ENCODE assay signal across 18 cellular contexts in genomic region chr3:148466143-148466542, GRCh38.
DNase-seq lines count a peak whose midpoint lies in the region; ATAC-seq, FAIRE-seq and TF ChIP-seq lines count a peak whose summit lies in the region.
"Had no signal": no experiment of that assay in that cellular context is flagged by ENCODE, and none has a peak within 500 bp of the region (broad histone marks: within the 10 kb centered on the region; RNA-seq: fewer than 3 reads in every experiment).

No MANE protein-coding gene starts in this region.

- peaks cover 5% of the 10 kb centered on the region for H3K36me3 Mint-ChIP-seq in neural crest cell (ENCODE audit: low read depth)
- H3K36me3 Mint-ChIP-seq: activated naive CD8-positive, alpha-beta T cell had no signal

- no peak for ATAC-seq in HG02588 (IDR thresholded peaks at IDR 0.05; ENCODE audit: unreplicated experiment)
- ATAC-seq: lower lobe of right lung; Panc1; stimulated activated naive CD8-positive, alpha-beta T cell treated with anti-CD3 and anti-CD28 coated beads, Interleukin-15, amount 100 ng/mL, for 72 hours had no signal

- H3K4me3 ChIP-seq in endothelial cell of umbilical vein (replicated peaks in 1 of 3; ENCODE audit: insufficient read depth in 1 of 3, low read depth in 1 of 3, low read length in 3 of 3) (no peak overlapping the region), HAP-1 (no peak overlapping the region)
- H3K4me3 ChIP-seq: BLaER1 treated with 17β-estradiol and CSF1 and Interleukin-3, amounts not matched to agents 10 nM and 100 nM; dorsolateral prefrontal cortex; lower lobe of right lung; MG63 had no signal

- no peaks in the 10 kb centered on the region for H3K36me3 ChIP-seq in endothelial cell of umbilical vein (ENCODE audit: control insufficient read depth in 2 of 2, extremely low read depth in 1 of 2, insufficient read depth in 2 of 2, low read length in 2 of 2)
- no peaks in the 10 kb centered on the region for H3K36me3 ChIP-seq in HAP-1 (replicated peaks)
- H3K36me3 ChIP-seq: BLaER1 treated with 17β-estradiol and CSF1 and Interleukin-3, amounts not matched to agents 10 nM and 100 nM; lower lobe of right lung; MG63 had no signal

- H3K4me1 ChIP-seq in endothelial cell of umbilical vein (ENCODE audit: control insufficient read depth, extremely low read depth, insufficient read depth, low read length) (peaks cover 24% of the 10 kb centered on the region), HAP-1 (no peaks in the 10 kb centered on the region)
- H3K4me1 ChIP-seq: lower lobe of right lung had no signal

- peaks cover 7% of the 10 kb centered on the region for H3K9me3 Mint-ChIP-seq in neural crest cell

- peak overlapping the region; percentile 69 for H3K27ac ChIP-seq in endothelial cell of umbilical vein (ENCODE audit: insufficient read depth, low read depth, low read length)
- H3K27ac ChIP-seq: BLaER1 treated with 17β-estradiol and CSF1 and Interleukin-3, amounts not matched to agents 10 nM and 100 nM; dorsolateral prefrontal cortex; lower lobe of right lung had no signal

- H3K27me3 ChIP-seq in endothelial cell of umbilical vein (ENCODE audit: control insufficient read depth in 2 of 2, insufficient read depth in 2 of 2, low read length in 2 of 2), result no peaks in the 10 kb centered on the region
- no peaks in the 10 kb centered on the region for H3K27me3 ChIP-seq in HAP-1 (ENCODE audit: low read depth)
- H3K27me3 ChIP-seq: BLaER1 treated with 17β-estradiol and CSF1 and Interleukin-3, amounts not matched to agents 10 nM and 100 nM; dorsolateral prefrontal cortex; MG63 had no signal

- H3K27me3 Mint-ChIP-seq in neural crest cell (ENCODE audit: low read depth), result no peaks in the 10 kb centered on the region
- H3K27me3 Mint-ChIP-seq: activated naive CD8-positive, alpha-beta T cell; stimulated activated naive CD8-positive, alpha-beta T cell treated with anti-CD3 and anti-CD28 coated beads, Interleukin-15, amount 100 ng/mL, for 72 hours had no signal

- in situ Hi-C loops in HAP-1 (cut with MboI; ENCODE audit: low sequenced_read_pairs), result no loop called here

- CTCF ChIA-PET in endothelial cell of umbilical vein (lab: Charles Lee), result no interaction called here

- no peaks in the 10 kb centered on the region for H3K79me2 ChIP-seq in endothelial cell of umbilical vein (ENCODE audit: control insufficient read depth, insufficient read depth, low read length)

- H4K20me1 ChIP-seq in endothelial cell of umbilical vein (replicated peaks; ENCODE audit: control insufficient read depth, extremely low read depth, insufficient read depth, low read length), result no peaks in the 10 kb centered on the region
- H4K20me1 ChIP-seq: BLaER1 treated with 17β-estradiol and CSF1 and Interleukin-3, amounts not matched to agents 10 nM and 100 nM had no signal

- no peak for TF ChIP-seq POLR2A in endothelial cell of umbilical vein (IDR thresholded peaks at IDR 0.05; ENCODE audit: low read depth, low read length)

- H2AFZ ChIP-seq in endothelial cell of umbilical vein (ENCODE audit: low read depth, low read length), result peak overlapping the region; percentile 6

- FAIRE-seq in endothelial cell of umbilical vein (lab: Jason Lieb, UNC), result no peak

- H3K9ac ChIP-seq in endothelial cell of umbilical vein (replicated peaks; ENCODE audit: extremely low read depth, insufficient read depth, low read length), result no peak overlapping the region
- H3K9ac ChIP-seq: BLaER1 treated with 17β-estradiol and CSF1 and Interleukin-3, amounts not matched to agents 10 nM and 100 nM had no signal

- H3K9me1 ChIP-seq in endothelial cell of umbilical vein (replicated peaks; ENCODE audit: control insufficient read depth, extremely low read depth, insufficient read depth, low read length), result no peaks in the 10 kb centered on the region

- DNase-seq in ELR (ENCODE audit: low read depth) (peak; percentile 93), OCI-M1 (lab: John Stamatoyannopoulos, UW) (peak; percentile 51), endothelial cell of umbilical vein (ENCODE audit: low read depth, low spot score) (peak; percentile 56), neural crest cell (ENCODE audit: low read depth, low spot score) (no peak), NCI-H1930 (lab: John Stamatoyannopoulos, UW) (no peak), HAP-1 (ENCODE audit: low spot score in 2 of 2) (no peak), NCI-H2029 (lab: John Stamatoyannopoulos, UW) (no peak)
- DNase-seq: dorsolateral prefrontal cortex; glutamatergic neuron; lower lobe of right lung; MG63; posterior cingulate gyrus; stimulated activated CD4-positive, alpha-beta T cell treated with anti-CD3 and anti-CD28 coated beads, Interleukin-4, amount 100 ng/mL, for 24 hours; stimulated activated naive CD8-positive, alpha-beta T cell treated with anti-CD3 and anti-CD28 coated beads, Interleukin-15, amount 100 ng/mL, for 72 hours had no signal

- peak overlapping the region; percentile 19 for H3K4me3 Mint-ChIP-seq in neural crest cell
- H3K4me3 Mint-ChIP-seq: activated naive CD8-positive, alpha-beta T cell; stimulated activated naive CD8-positive, alpha-beta T cell treated with anti-CD3 and anti-CD28 coated beads, Interleukin-15, amount 100 ng/mL, for 72 hours had no signal

- POLR2A ChIA-PET in endothelial cell of umbilical vein (lab: Charles Lee), result no interaction called here

- dilution Hi-C loops in endothelial cell of umbilical vein (cut with MboI; ENCODE audit: extremely low pct_ligation_motif_present, low sequenced_read_pairs), result no loop called here

- intact Hi-C loops in endothelial cell of umbilical vein (cut with micrococcal nuclease), result loop anchor here (1.0 kb wide), 1 partner anchor 47 kb away; no protein-coding TSS in a partner anchor

- peak overlapping the region; percentile 92 for H3K27ac Mint-ChIP-seq in neural crest cell (ENCODE audit: unreplicated experiment)
- H3K27ac Mint-ChIP-seq: activated naive CD8-positive, alpha-beta T cell; stimulated activated naive CD8-positive, alpha-beta T cell treated with anti-CD3 and anti-CD28 coated beads, Interleukin-15, amount 100 ng/mL, for 72 hours had no signal

- TF ChIP-seq CTCF in endothelial cell of umbilical vein (IDR thresholded peaks at IDR 0.05; ENCODE audit: extremely low read depth in 1 of 2, insufficient read depth in 1 of 2, low read depth in 1 of 2, low read length in 2 of 2), result no peak
- TF ChIP-seq CTCF in neural crest cell (conservative IDR thresholded peaks at IDR 0.05), result no peak

- H3K4me1 Mint-ChIP-seq in neural crest cell, result peaks cover 45% of the 10 kb centered on the region
- H3K4me1 Mint-ChIP-seq: stimulated activated naive CD8-positive, alpha-beta T cell treated with anti-CD3 and anti-CD28 coated beads, Interleukin-15, amount 100 ng/mL, for 72 hours had no signal

- peak overlapping the region; percentile 5 for H3K4me2 ChIP-seq in endothelial cell of umbilical vein (ENCODE audit: insufficient read depth, low read length)

- H3K9me3 ChIP-seq in endothelial cell of umbilical vein (replicated peaks; ENCODE audit: control insufficient read depth, insufficient read depth, low read length) (no peaks in the 10 kb centered on the region), HAP-1 (no peaks in the 10 kb centered on the region)
- H3K9me3 ChIP-seq: BLaER1 treated with 17β-estradiol and CSF1 and Interleukin-3, amounts not matched to agents 10 nM and 100 nM; lower lobe of right lung; MG63 had no signal

- no TSS peak for BruUV-seq in endothelial cell of umbilical vein (replicated peaks; lab: Mats Ljungman, UMichigan)

TF ChIP-seq in endothelial cell of umbilical vein, 7 proteins besides CTCF, POLR2A, EP300 and RAD21:
- TF ChIP-seq MAX (IDR thresholded peaks at IDR 0.05; ENCODE audit: insufficient read depth, insufficient read length) (no peak), JUN (IDR thresholded peaks at IDR 0.05; ENCODE audit: borderline replicate concordance, insufficient read depth, insufficient read length, low read depth) (no peak), EZH2 (IDR thresholded peaks at IDR 0.05; ENCODE audit: borderline replicate concordance, low read depth, low read length, severe bottlenecking) (no peak), POLR2AphosphoS5 (IDR thresholded peaks at IDR 0.05; ENCODE audit: insufficient read depth, low read depth, low read length) (peak; percentile 15), GATA2 (IDR thresholded peaks at IDR 0.05; ENCODE audit: insufficient read depth, insufficient read length, low read depth, low read length) (peak; percentile 75), FOS (IDR thresholded peaks at IDR 0.05; ENCODE audit: borderline replicate concordance, insufficient read depth, low read length) (peak; percentile 85)

Comparison
In these comparisons a context has a peak if more than half of its experiments do, and no peak if none do; other contexts are left out.
1. DNase-seq: peak in ELR (single experiment), OCI-M1 (single experiment) and endothelial cell of umbilical vein (single experiment); none in neural crest cell (single experiment), NCI-H1930 (0 of 2), HAP-1 (0 of 2) and NCI-H2029 (single experiment).